ENCODE assay signal across 8 cellular contexts in genomic region chr6:57221191-57221935, GRCh38. TPM values are rescaled to one million over a fixed set of nuclear protein-coding genes. Genes with fewer than 3 reads are reported as not detected.
DNase-seq lines count a peak whose midpoint lies in the region; ATAC-seq and TF ChIP-seq lines count a peak whose summit lies in the region.

No MANE protein-coding gene starts in this region.

- peaks cover 34% of the 10 kb centered on the region for H3K27me3 Mint-ChIP-seq in activated CD8-positive, alpha-beta T cell treated with anti-CD3 and anti-CD28 coated beads for 36 hours
- no peaks in the 10 kb centered on the region for H3K27me3 Mint-ChIP-seq in endothelial cell (ENCODE audit: unreplicated experiment)

- 1 to 2% methylated on average over 16 to 24 of the region's 38 CpGs for WGBS in mesodermal cell (ENCODE audit: insufficient coverage in 2 of 2), 2 experiments

- no peaks in the 10 kb centered on the region for H3K9me3 Mint-ChIP-seq in activated CD8-positive, alpha-beta T cell treated with anti-CD3 and anti-CD28 coated beads for 36 hours
- H3K9me3 Mint-ChIP-seq in endothelial cell (ENCODE audit: unreplicated experiment), result no peaks in the 10 kb centered on the region

- peak; percentile 42 for TF ChIP-seq CTCF in activated CD8-positive, alpha-beta T cell treated with anti-CD3 and anti-CD28 coated beads for 36 hours (IDR thresholded peaks at IDR 0.05)
- peak; percentile 14 for TF ChIP-seq CTCF in endothelial cell (IDR thresholded peaks at IDR 0.05; ENCODE audit: unreplicated experiment)

- peaks cover 5% of the 10 kb centered on the region for H3K4me1 ChIP-seq in mesodermal cell (ENCODE audit: control insufficient read depth, insufficient read depth, low read length, poor library complexity, severe bottlenecking)

- peak overlapping the region; percentile 93 for H3K4me3 ChIP-seq in mesodermal cell (ENCODE audit: extremely low read depth, insufficient read depth, low read length, poor library complexity, severe bottlenecking)

- peaks cover 5% of the 10 kb centered on the region for H3K36me3 ChIP-seq in mesodermal cell (ENCODE audit: control insufficient read depth, insufficient read depth, low read length)

- intact Hi-C loops in activated CD8-positive, alpha-beta T cell treated with anti-CD3 and anti-CD28 coated beads for 36 hours (cut with micrococcal nuclease), result no loop called here

- peak overlapping the region; percentile 48 for H3K27ac ChIP-seq in mesodermal cell (ENCODE audit: low read depth, low read length, severe bottlenecking)

- ATAC-seq in GM18867 (IDR thresholded peaks at IDR 0.05; ENCODE audit: unreplicated experiment) (peak; percentile 56), HG03066 (IDR thresholded peaks at IDR 0.05; ENCODE audit: low read depth, unreplicated experiment) (peak; percentile 78)
- peak; percentile 35 for ATAC-seq in activated CD8-positive, alpha-beta T cell treated with anti-CD3 and anti-CD28 coated beads for 36 hours

- peak overlapping the region; percentile 52 for H3K27ac Mint-ChIP-seq in activated CD8-positive, alpha-beta T cell treated with anti-CD3 and anti-CD28 coated beads for 36 hours
- H3K27ac Mint-ChIP-seq in endothelial cell (ENCODE audit: unreplicated experiment), result no peak overlapping the region

- peaks cover 19% of the 10 kb centered on the region for H3K4me1 Mint-ChIP-seq in activated CD8-positive, alpha-beta T cell treated with anti-CD3 and anti-CD28 coated beads for 36 hours (ENCODE audit: low read depth)
- peaks cover 10% of the 10 kb centered on the region for H3K4me1 Mint-ChIP-seq in endothelial cell (ENCODE audit: unreplicated experiment)

- DNase-seq in AML-193 (lab: John Stamatoyannopoulos, UW) (peak; percentile 42 to 44), NCI-H345 (lab: John Stamatoyannopoulos, UW) (peak; percentile 72), endothelial cell (ENCODE audit: low spot score) (peak; percentile 76)
- peak; percentile 41 for DNase-seq in activated CD8-positive, alpha-beta T cell treated with anti-CD3 and anti-CD28 coated beads for 36 hours
- DNase-seq in stimulated activated CD8-positive, alpha-beta memory T cell treated with anti-CD3 and anti-CD28 coated beads, Interleukin-2, amount 100 ng/mL, for 1 hour (ENCODE audit: low read depth in 2 of 2), result peak; percentile 14 to 19

- H3K36me3 Mint-ChIP-seq in activated CD8-positive, alpha-beta T cell treated with anti-CD3 and anti-CD28 coated beads for 36 hours (ENCODE audit: low read depth), result no peaks in the 10 kb centered on the region
- H3K36me3 Mint-ChIP-seq in endothelial cell (ENCODE audit: low read depth, unreplicated experiment), result no peaks in the 10 kb centered on the region

- CTCF ChIA-PET in activated CD8-positive, alpha-beta T cell treated with anti-CD3 and anti-CD28 coated beads for 36 hours (lab: Charles Lee), result interaction anchor here (0.6 to 1.9 kb wide), 8 partner anchors 13 to 318 kb away, joined by 3 to 7 read pairs (median 4); partner anchors contain the start of genes BAG2, KIAA1586 and PRIM2

- POLR2A ChIA-PET in activated CD8-positive, alpha-beta T cell treated with anti-CD3 and anti-CD28 coated beads for 36 hours (lab: Charles Lee), result interaction anchor here (0.7 kb wide), 1 partner anchor 44 kb away, joined by 4 read pairs; no protein-coding TSS in a partner anchor

- peaks cover 8% of the 10 kb centered on the region for H3K9me3 ChIP-seq in mesodermal cell (ENCODE audit: control insufficient read depth, low read length)

- peak overlapping the region; percentile 91 for H3K4me3 Mint-ChIP-seq in activated CD8-positive, alpha-beta T cell treated with anti-CD3 and anti-CD28 coated beads for 36 hours
- H3K4me3 Mint-ChIP-seq in endothelial cell (ENCODE audit: unreplicated experiment), result peak overlapping the region; percentile 95

RNA-seq across cellular contexts. Expression of gene RAB23, which starts 0.7 kb away (rescaled TPM):
- total RNA-seq in activated CD8-positive, alpha-beta T cell treated with anti-CD3 and anti-CD28 coated beads for 36 hours, result 1 to 10 TPM; 1.2 to 1.3 TPM
- 8.1 TPM for total RNA-seq in endothelial cell (ENCODE audit: unreplicated experiment)
- 23.0 TPM for polyA plus RNA-seq in mesodermal cell (2013, experiment 1 of 2)
- 29.2 TPM for polyA plus RNA-seq in mesodermal cell (2013, experiment 2 of 2)

RNA-seq across cellular contexts. Expression of gene BAG2, which starts 49.2 kb away (rescaled TPM):
- 1 to 10 TPM; 8.4 to 8.9 TPM for total RNA-seq in activated CD8-positive, alpha-beta T cell treated with anti-CD3 and anti-CD28 coated beads for 36 hours
- 1.3 TPM for total RNA-seq in endothelial cell (ENCODE audit: unreplicated experiment)
- polyA plus RNA-seq in mesodermal cell (2013, experiment 1 of 2), result 4.1 TPM
- polyA plus RNA-seq in mesodermal cell (2013, experiment 2 of 2), result 6.5 TPM

Comparison
In these comparisons a context has a peak if more than half of its experiments do, and no peak if none do; other contexts are left out.
1. Peak in every context shown above with its lines: DNase-seq, ATAC-seq, H3K4me3 ChIP-seq and H3K27ac ChIP-seq.
2. DNase-seq: peak in every context shown above with its lines; median percentile 76 in endothelial cell; 72 in NCI-H345; 43 in AML-193; 41 in activated CD8-positive, alpha-beta T cell treated with anti-CD3 and anti-CD28 coated beads for 36 hours; 16 in stimulated activated CD8-positive, alpha-beta memory T cell treated with anti-CD3 and anti-CD28 coated beads, Interleukin-2, amount 100 ng/mL, for 1 hour.